Comparison of ENCODE assay signal across 1 cellular context in genomic region chr1:228139931-228140723, GRCh38.
TF ChIP-seq lines count a peak whose summit lies in the region.

Gene GUK1 (plus strand): TSS chr1:228140279. CDS start chr1:228140303, 24 bp downstream.

TF ChIP-seq in K562, 482 proteins besides CTCF, POLR2A, EP300 and RAD21 (continued from another document and continues in another):
- TF ChIP-seq USF2 (CRISPR knock-in tag; IDR thresholded peaks at IDR 0.05) (no peak), PHF8 (IDR thresholded peaks at IDR 0.05; ENCODE audit: borderline replicate concordance, low read length) (peak; percentile 86), ESRRA (IDR thresholded peaks at IDR 0.05; ENCODE audit: borderline replicate concordance, low read depth) (peak; percentile 93), TBL1XR1 (IDR thresholded peaks at IDR 0.05; ENCODE audit: low read length in 2 of 2) (peak; percentile 14 to 74; a peak in 2 of 4 replicates), NBN (IDR thresholded peaks at IDR 0.05; ENCODE audit: low read depth) (peak; percentile 82), ZNF449 (CRISPR knock-in tag; IDR thresholded peaks at IDR 0.05) (no peak), ZNF76 (CRISPR knock-in tag; IDR thresholded peaks at IDR 0.05; ENCODE audit: borderline replicate concordance) (no peak), MTA1 (IDR thresholded peaks at IDR 0.05; ENCODE audit: borderline replicate concordance) (peak; percentile 98), FUS (optimal IDR thresholded peaks at IDR 0.05; ENCODE audit: low read depth, low read length) (peak; percentile 76), ZNF830 (CRISPR knock-in tag; IDR thresholded peaks at IDR 0.05) (peak; percentile 67; the same call in 1 of the 2 replicates), OTX1 (CRISPR knock-in tag; IDR thresholded peaks at IDR 0.05) (no peak), ZNF699 (CRISPR knock-in tag; IDR thresholded peaks at IDR 0.05; ENCODE audit: insufficient replicate concordance) (no peak), REST (CRISPR knock-in tag; IDR thresholded peaks at IDR 0.05; ENCODE audit: low read depth) (0 out of 2 replicates have a peak, but pooled peaks have one; percentile 16), ZNF280B (CRISPR knock-in tag; IDR thresholded peaks at IDR 0.05) (no peak), MIER1 (IDR thresholded peaks at IDR 0.05; ENCODE audit: low read depth) (no peak), ETS1 (conservative IDR thresholded peaks at IDR 0.05; ENCODE audit: control insufficient read depth, low read depth, low read length) (peak; percentile 93), RBBP5 (IDR thresholded peaks at IDR 0.05; ENCODE audit: borderline replicate concordance, insufficient read depth, low read length, poor library complexity, severe bottlenecking) (peak; percentile 84), SRSF7 (optimal IDR thresholded peaks at IDR 0.05; ENCODE audit: low read depth, low read length) (no peak), ATF3 (IDR thresholded peaks at IDR 0.05) (peak; percentile 86), ATF3 (CRISPR knock-in tag; conservative IDR thresholded peaks at IDR 0.05) (no peak), RCOR1 (IDR thresholded peaks at IDR 0.05; ENCODE audit: borderline replicate concordance in 1 of 2, low read depth in 2 of 2, low read length in 2 of 2) (peak in 1 of 2 experiments; percentile 67; a peak in 1 of 4 replicates), ZEB2 (IDR thresholded peaks at IDR 0.05) (no peak; the same call in 1 of the 2 replicates), ZBED1 (IDR thresholded peaks at IDR 0.05) (peak; percentile 99), ZNF507 (tag; conservative IDR thresholded peaks at IDR 0.05) (no peak), MAX (CRISPR knock-in tag; IDR thresholded peaks at IDR 0.05) (peak; percentile 87), UBTF (IDR thresholded peaks at IDR 0.05; ENCODE audit: borderline replicate concordance in 1 of 2, low read depth in 2 of 2, low read length in 2 of 2) (peak; percentile 17 to 61; a peak in 2 of 4 replicates), RB1 (IDR thresholded peaks at IDR 0.05; ENCODE audit: low read depth) (peak; percentile 69; the same call in 1 of the 2 replicates), RHOXF2B (CRISPR knock-in tag; conservative IDR thresholded peaks at IDR 0.05) (no peak), NCOA2 (IDR thresholded peaks at IDR 0.05; ENCODE audit: partially characterized antibody in 2 of 2) (no peak), ZNF23 (CRISPR knock-in tag; IDR thresholded peaks at IDR 0.05) (no peak), E2F6 (IDR thresholded peaks at IDR 0.05; ENCODE audit: borderline replicate concordance in 1 of 2, extremely low read depth in 1 of 2, insufficient read depth in 1 of 2, insufficient read length in 1 of 2, low read depth in 1 of 2, low read length in 1 of 2, poor library complexity in 1 of 2, severe bottlenecking in 1 of 2) (peak; percentile 10 to 37), YY1 (IDR thresholded peaks at IDR 0.05; ENCODE audit: borderline replicate concordance in 1 of 3, control insufficient read depth in 1 of 3, extremely low read depth in 1 of 3, insufficient read depth in 3 of 3, insufficient read length in 1 of 3, insufficient replicate concordance in 2 of 3, low read depth in 1 of 3, low read length in 2 of 3) (peak in 2 of 3 experiments; percentile 74 to 83), FOXM1 (IDR thresholded peaks at IDR 0.05; ENCODE audit: low read depth) (no peak), FOXM1 (CRISPR knock-in tag; IDR thresholded peaks at IDR 0.05; ENCODE audit: low read depth) (peak; percentile 24; the same call in 1 of the 2 replicates), HMG20A (CRISPR knock-in tag; conservative IDR thresholded peaks at IDR 0.05) (no peak), E2F1 (CRISPR knock-in tag; IDR thresholded peaks at IDR 0.05) (peak; percentile 94), FOXK1 (CRISPR knock-in tag; IDR thresholded peaks at IDR 0.05; ENCODE audit: borderline replicate concordance) (no peak), ZNF217 (CRISPR knock-in tag; IDR thresholded peaks at IDR 0.05) (no peak), ZBTB26 (CRISPR knock-in tag; IDR thresholded peaks at IDR 0.05) (no peak), TFAP4 (CRISPR knock-in tag; IDR thresholded peaks at IDR 0.05; ENCODE audit: borderline replicate concordance) (peak; percentile 91), TCF15 (CRISPR knock-in tag; IDR thresholded peaks at IDR 0.05) (no peak), HNRNPLL (IDR thresholded peaks at IDR 0.05; ENCODE audit: low read depth, low read length, poor library complexity, severe bottlenecking) (peak; percentile 86), SMARCE1 (IDR thresholded peaks at IDR 0.05) (no peak), ZNF589 (CRISPR knock-in tag; IDR thresholded peaks at IDR 0.05; ENCODE audit: low read depth) (peak; percentile 83; the same call in 1 of the 2 replicates)
